In the genomic region with DNA sequence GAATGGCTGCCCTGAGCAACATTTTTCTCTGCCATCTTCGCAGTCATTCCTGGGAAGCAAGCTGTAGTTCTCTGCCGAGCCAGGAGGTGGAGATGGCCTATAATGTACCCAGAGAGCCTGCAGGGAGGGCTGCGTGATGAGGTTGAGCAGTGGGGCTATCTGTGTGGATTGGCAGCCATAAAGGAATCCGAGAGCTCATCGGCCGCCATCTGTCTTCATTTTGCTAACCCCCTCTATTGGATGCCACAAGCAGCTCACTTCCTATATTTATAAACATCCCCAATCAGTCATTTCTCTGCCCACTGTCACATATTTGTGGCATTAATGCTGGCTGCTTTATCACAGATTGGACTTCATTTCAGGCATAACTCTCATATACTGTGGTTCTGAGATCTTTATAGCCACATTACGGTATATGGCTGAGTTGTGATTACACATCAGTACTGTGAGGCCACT, we compare ENCODE assay signal across 1 cellular context.
A peak's percentile ranks its signal among the peaks of the same experiment; 100 is the strongest.
TF ChIP-seq lines count a peak whose summit lies in the region.

No MANE protein-coding gene starts in this region.

TF ChIP-seq in GM12878, 131 proteins besides CTCF, POLR2A, EP300 and RAD21 (continued from another document):
- TF ChIP-seq SMC3 (IDR thresholded peaks at IDR 0.05; ENCODE audit: borderline replicate concordance, low read length) (peak; percentile 70; the same call in 1 of the 2 replicates), BCLAF1 (IDR thresholded peaks at IDR 0.05) (no peak), NR2C2 (IDR thresholded peaks at IDR 0.05; ENCODE audit: borderline replicate concordance, control insufficient read depth, insufficient read length, low read depth) (no peak)
